Comparison of ENCODE assay signal across 22 cellular contexts in genomic region chr10:26746111-26746510, GRCh38. TPM values are rescaled to one million over a fixed set of nuclear protein-coding genes. Genes with fewer than 3 reads are reported as not detected.
DNase-seq lines count a peak whose midpoint lies in the region; ATAC-seq, FAIRE-seq and TF ChIP-seq lines count a peak whose summit lies in the region.
"Had no signal": no experiment of that assay in that cellular context is flagged by ENCODE, and none has a peak within 500 bp of the region (broad histone marks: within the 10 kb centered on the region; RNA-seq: fewer than 3 reads in every experiment).

No MANE protein-coding gene starts in this region.

- in situ Hi-C loops in G401 (cut with HindIII; ENCODE audit: low sequenced_read_pairs), result no loop called here

- no peak for FAIRE-seq in RCC 7860 (lab: Jason Lieb, UNC)
- FAIRE-seq: islet of Langerhans had no signal

- CTCF ChIA-PET in activated CD8-positive, alpha-beta memory T cell treated with anti-CD3 and anti-CD28 coated beads, Interleukin-2, amount 10 ng/mL, durations not matched to agents 7 days and 5 days (lab: Charles Lee), result interaction anchor here (0.6 to 1.6 kb wide), 3 partner anchors 20 to 311 kb away, joined by 3 to 7 read pairs (median 3); no protein-coding TSS in a partner anchor

- TF ChIP-seq CTCF in neutrophil (IDR thresholded peaks at IDR 0.05), result no peak

- H3K27me3 ChIP-seq in neutrophil, result no peaks in the 10 kb centered on the region
- H3K27me3 ChIP-seq: heart left ventricle, upper lobe of left lung had no signal

- H3K4me1 Mint-ChIP-seq in activated CD8-positive, alpha-beta memory T cell treated with anti-CD3 and anti-CD28 coated beads, Interleukin-2, amount 10 ng/mL, durations not matched to agents 7 days and 5 days, result peaks cover 38% of the 10 kb centered on the region

- no peaks in the 10 kb centered on the region for H3K4me1 ChIP-seq in neutrophil (ENCODE audit: control insufficient read depth in 1 of 2, insufficient read depth in 1 of 2, low read depth in 1 of 2, low read length in 1 of 2)
- H3K4me1 ChIP-seq: upper lobe of left lung had no signal

- peaks cover 65% of the 10 kb centered on the region for H3K36me3 ChIP-seq in neutrophil

- H3K36me3 Mint-ChIP-seq in activated CD8-positive, alpha-beta memory T cell treated with anti-CD3 and anti-CD28 coated beads, Interleukin-2, amount 10 ng/mL, durations not matched to agents 7 days and 5 days, result peaks cover 60% of the 10 kb centered on the region

- DNase-seq in activated CD8-positive, alpha-beta memory T cell treated with anti-CD3 and anti-CD28 coated beads, Interleukin-2, amount 10 ng/mL, durations not matched to agents 7 days and 5 days, result no peak
- no peak for DNase-seq in activated CD8-positive, alpha-beta memory T cell treated with anti-CD3 and anti-CD28 coated beads for 24 hours
- DNase-seq in RKO (ENCODE audit: low spot score) (peak; percentile 19), amniotic epithelial cell (ENCODE audit: low read depth) (peak; percentile 13), G401 (ENCODE audit: low spot score) (no peak), RCC 7860 (ENCODE audit: low spot score) (no peak), cerebellar nuclear complex (lab: John Stamatoyannopoulos, UW) (no peak)
- DNase-seq: activated CD4-positive, alpha-beta T cell treated with anti-CD3 and anti-CD28 coated beads for 4 hours; amygdala; caudate nucleus; CD8-positive, alpha-beta memory T cell; effector CD8-positive, alpha-beta T cell; heart left ventricle; NCI-H2029 treated with DMSO at 0.1 percent for 48 hours; NCI-H510A; SIG-M5; upper lobe of left lung had no signal

- no peak for ATAC-seq in activated CD8-positive, alpha-beta memory T cell treated with anti-CD3 and anti-CD28 coated beads, Interleukin-2, amount 10 ng/mL, durations not matched to agents 7 days and 5 days
- ATAC-seq: HCT116, heart left ventricle had no signal

- no peak overlapping the region for H3K4me3 ChIP-seq in neutrophil (ENCODE audit: low read depth in 1 of 2, low read length in 1 of 2)
- H3K4me3 ChIP-seq: heart left ventricle, lung, upper lobe of left lung had no signal

- H3K27ac ChIP-seq in neutrophil, result peak overlapping the region; percentile 40
- H3K27ac ChIP-seq: parathyroid adenoma, upper lobe of left lung had no signal

- no peak overlapping the region for H3K4me3 Mint-ChIP-seq in activated CD8-positive, alpha-beta memory T cell treated with anti-CD3 and anti-CD28 coated beads, Interleukin-2, amount 10 ng/mL, durations not matched to agents 7 days and 5 days
- H3K4me3 Mint-ChIP-seq: CD8-positive, alpha-beta memory T cell had no signal

- H3K27me3 Mint-ChIP-seq in activated CD8-positive, alpha-beta memory T cell treated with anti-CD3 and anti-CD28 coated beads, Interleukin-2, amount 10 ng/mL, durations not matched to agents 7 days and 5 days, result no peaks in the 10 kb centered on the region
- H3K27me3 Mint-ChIP-seq: CD8-positive, alpha-beta memory T cell had no signal

- no peaks in the 10 kb centered on the region for H3K9me3 ChIP-seq in neutrophil
- H3K9me3 ChIP-seq: heart left ventricle, upper lobe of left lung had no signal

- H3K27ac Mint-ChIP-seq in activated CD8-positive, alpha-beta memory T cell treated with anti-CD3 and anti-CD28 coated beads, Interleukin-2, amount 10 ng/mL, durations not matched to agents 7 days and 5 days, result peak overlapping the region; percentile 2

- H3K9me3 Mint-ChIP-seq in activated CD8-positive, alpha-beta memory T cell treated with anti-CD3 and anti-CD28 coated beads, Interleukin-2, amount 10 ng/mL, durations not matched to agents 7 days and 5 days (ENCODE audit: low read depth), result no peaks in the 10 kb centered on the region
- H3K9me3 Mint-ChIP-seq: CD8-positive, alpha-beta memory T cell had no signal

RNA-seq across cellular contexts. Expression of gene PDSS1, which starts 48.6 kb away (rescaled TPM):
- total RNA-seq in activated CD8-positive, alpha-beta memory T cell treated with anti-CD3 and anti-CD28 coated beads, Interleukin-2, amount 10 ng/mL, durations not matched to agents 7 days and 5 days, result 10 to 100 TPM; 19.3 to 24.1 TPM
- 11.2 and 20.2 TPM in 2 replicates for total RNA-seq in G401 (2014; rRNA removed; shearing (Covaris generic))

Comparison
In these comparisons a context has a peak if more than half of its experiments do, and no peak if none do; other contexts are left out.
1. DNase-seq: peak in RKO (single experiment) and amniotic epithelial cell (single experiment); none in activated CD8-positive, alpha-beta memory T cell treated with anti-CD3 and anti-CD28 coated beads, Interleukin-2, amount 10 ng/mL, durations not matched to agents 7 days and 5 days (single experiment), activated CD8-positive, alpha-beta memory T cell treated with anti-CD3 and anti-CD28 coated beads for 24 hours (single experiment), G401 (single experiment), RCC 7860 (single experiment) and cerebellar nuclear complex (0 of 2).